27 cellular contexts compared by ENCODE assay signal in genomic region chr21:28269173-28269572, GRCh38.
"Had no signal": no experiment of that assay in that cellular context is flagged by ENCODE, and none has a peak within 500 bp of the region (broad histone marks: within the 10 kb centered on the region; RNA-seq: fewer than 3 reads in every experiment).

No MANE protein-coding gene starts in this region.

- H3K36me3 ChIP-seq: breast epithelium had no signal

- H3K9me3 ChIP-seq: breast epithelium had no signal

- H3K9ac ChIP-seq: KMS-11 had no signal

- H3K4me3 ChIP-seq: breast epithelium had no signal

- H3K4me1 ChIP-seq: breast epithelium had no signal

- H3K4me3 Mint-ChIP-seq: activated CD4-positive, alpha-beta T cell treated with anti-CD3 and anti-CD28 coated beads, Interleukin-2, amount 10 ng/mL, durations not matched to agents 24 days and 14 days; activated CD8-positive, alpha-beta memory T cell treated with anti-CD3 and anti-CD28 coated beads, Interleukin-2, amount 10 ng/mL, durations not matched to agents 7 days and 5 days; activated naive CD4-positive, alpha-beta T cell treated with anti-CD3 and anti-CD28 coated beads, Interleukin-2, amount 10 ng/mL, durations not matched to agents 7 days and 5 days; activated naive CD8-positive, alpha-beta T cell treated with anti-CD3 and anti-CD28 coated beads for 36 hours; activated T-cell treated with anti-CD3 and anti-CD28 coated beads, Interleukin-2, amount 50 U/mL, for 4 hours; activated T-helper 17 cell treated with anti-CD3 and anti-CD28 coated beads, Interleukin-2, amount 50 U/mL, for 72 hours; T-helper 1 cell treated with Interleukin-12 subunit alpha and Interleukin-12 subunit beta and Interleukin-4 antibody, amounts not matched to agents 30 μg/mL and 1 μg/mL, for 36 hours had no signal

- H3K27me3 ChIP-seq: breast epithelium had no signal

- ATAC-seq: activated CD8-positive, alpha-beta memory T cell treated with anti-CD3 and anti-CD28 coated beads, Interleukin-2, amount 10 ng/mL, durations not matched to agents 7 days and 5 days; activated T-cell treated with anti-CD3 and anti-CD28 coated beads, Interleukin-2, amount 50 U/mL, for 4 hours; activated T-helper 17 cell treated with anti-CD3 and anti-CD28 coated beads, Interleukin-2, amount 50 U/mL, for 72 hours; Panc1; Right ventricle myocardium inferior had no signal

- H3K27me3 Mint-ChIP-seq: activated CD4-positive, alpha-beta T cell treated with anti-CD3 and anti-CD28 coated beads, Interleukin-2, amount 10 ng/mL, durations not matched to agents 24 days and 14 days; activated CD8-positive, alpha-beta memory T cell treated with anti-CD3 and anti-CD28 coated beads, Interleukin-2, amount 10 ng/mL, durations not matched to agents 7 days and 5 days; activated naive CD4-positive, alpha-beta T cell treated with anti-CD3 and anti-CD28 coated beads, Interleukin-2, amount 10 ng/mL, durations not matched to agents 7 days and 5 days; activated naive CD8-positive, alpha-beta T cell treated with anti-CD3 and anti-CD28 coated beads for 36 hours; activated T-helper 17 cell treated with anti-CD3 and anti-CD28 coated beads, Interleukin-2, amount 50 U/mL, for 72 hours had no signal

- H3K4me2 ChIP-seq: KMS-11 had no signal

- H3K4me1 Mint-ChIP-seq: activated CD4-positive, alpha-beta T cell treated with anti-CD3 and anti-CD28 coated beads, Interleukin-2, amount 10 ng/mL, durations not matched to agents 24 days and 14 days; activated CD8-positive, alpha-beta memory T cell treated with anti-CD3 and anti-CD28 coated beads, Interleukin-2, amount 10 ng/mL, durations not matched to agents 7 days and 5 days; activated naive CD4-positive, alpha-beta T cell treated with anti-CD3 and anti-CD28 coated beads, Interleukin-2, amount 10 ng/mL, durations not matched to agents 7 days and 5 days; activated naive CD8-positive, alpha-beta T cell treated with anti-CD3 and anti-CD28 coated beads for 36 hours; activated T-helper 17 cell treated with anti-CD3 and anti-CD28 coated beads, Interleukin-2, amount 50 U/mL, for 72 hours had no signal

- H3K27ac Mint-ChIP-seq: activated CD4-positive, alpha-beta T cell treated with anti-CD3 and anti-CD28 coated beads, Interleukin-2, amount 10 ng/mL, durations not matched to agents 24 days and 14 days; activated CD8-positive, alpha-beta memory T cell treated with anti-CD3 and anti-CD28 coated beads, Interleukin-2, amount 10 ng/mL, durations not matched to agents 7 days and 5 days; activated naive CD4-positive, alpha-beta T cell treated with anti-CD3 and anti-CD28 coated beads, Interleukin-2, amount 10 ng/mL, durations not matched to agents 7 days and 5 days; activated naive CD8-positive, alpha-beta T cell treated with anti-CD3 and anti-CD28 coated beads for 36 hours; activated T-helper 17 cell treated with anti-CD3 and anti-CD28 coated beads, Interleukin-2, amount 50 U/mL, for 72 hours; T-helper 1 cell treated with Interleukin-12 subunit alpha and Interleukin-12 subunit beta and Interleukin-4 antibody, amounts not matched to agents 30 μg/mL and 1 μg/mL, for 36 hours had no signal

- DNase-seq: activated CD4-positive, alpha-beta T cell treated with anti-CD3 and anti-CD28 coated beads, Interleukin-2, amount 10 ng/mL, durations not matched to agents 24 days and 14 days; activated CD4-positive, alpha-beta T cell treated with anti-CD3 and anti-CD28 coated beads, Interleukin-2, amount 50 U/mL, for 48 hours; activated CD4-positive, CD25-positive, alpha-beta regulatory T cell treated with anti-CD3 and anti-CD28 coated beads, Interleukin-2, amount 50 U/mL, for 72 hours; activated CD8-positive, alpha-beta memory T cell treated with anti-CD3 and anti-CD28 coated beads, Interleukin-2, amount 10 ng/mL, durations not matched to agents 7 days and 5 days; activated gamma-delta T cell; activated naive CD4-positive, alpha-beta T cell treated with anti-CD3 and anti-CD28 coated beads, Interleukin-2, amount 10 ng/mL, durations not matched to agents 7 days and 5 days; activated naive CD8-positive, alpha-beta T cell treated with anti-CD3 and anti-CD28 coated beads for 36 hours; activated T-cell treated with anti-CD3 and anti-CD28 coated beads, Interleukin-2, amount 50 U/mL, for 4 hours; anterior cingulate cortex; central memory CD4-positive, alpha-beta T cell; MV-4-11; NCI-H1092 treated with DMSO at 0.1 percent for 48 hours; NCI-H1417 treated with DMSO at 0.1 percent for 48 hours; NCI-H1694; NCI-H2029; NCI-H2107; NCI-H446 treated with DMSO at 0.1 percent for 48 hours; NCI-H526; NK-92 treated with Interleukin-12 subunit alpha and Interleukin-12 subunit beta, amount 100 ng/mL, for 24 hours; OCI-M1; RPMI8226 had no signal

- H3K9me3 Mint-ChIP-seq: activated CD4-positive, alpha-beta T cell treated with anti-CD3 and anti-CD28 coated beads, Interleukin-2, amount 10 ng/mL, durations not matched to agents 24 days and 14 days; activated naive CD4-positive, alpha-beta T cell treated with anti-CD3 and anti-CD28 coated beads, Interleukin-2, amount 10 ng/mL, durations not matched to agents 7 days and 5 days; activated naive CD8-positive, alpha-beta T cell treated with anti-CD3 and anti-CD28 coated beads for 36 hours; activated T-cell treated with anti-CD3 and anti-CD28 coated beads, Interleukin-2, amount 50 U/mL, for 4 hours; T-helper 1 cell treated with Interleukin-12 subunit alpha and Interleukin-12 subunit beta and Interleukin-4 antibody, amounts not matched to agents 30 μg/mL and 1 μg/mL, for 36 hours had no signal

- H3K36me3 Mint-ChIP-seq: activated CD8-positive, alpha-beta memory T cell treated with anti-CD3 and anti-CD28 coated beads, Interleukin-2, amount 10 ng/mL, durations not matched to agents 7 days and 5 days; activated naive CD4-positive, alpha-beta T cell treated with anti-CD3 and anti-CD28 coated beads, Interleukin-2, amount 10 ng/mL, durations not matched to agents 7 days and 5 days; activated naive CD8-positive, alpha-beta T cell treated with anti-CD3 and anti-CD28 coated beads for 36 hours had no signal

- H3K27ac ChIP-seq: breast epithelium, KMS-11 had no signal
